In genomic region chr1:3930282-3930681, GRCh38 we compare ENCODE assay signal across 12 cellular contexts.
"Had no signal": no experiment of that assay in that cellular context is flagged by ENCODE, and none has a peak within 500 bp of the region (broad histone marks: within the 10 kb centered on the region; RNA-seq: fewer than 3 reads in every experiment).

No MANE protein-coding gene starts in this region.

- DNase-seq: activated CD4-positive, alpha-beta T cell treated with anti-CD3 and anti-CD28 coated beads, Interleukin-2, amount 50 U/mL, for 48 hours; activated CD4-positive, CD25-positive, alpha-beta regulatory T cell treated with anti-CD3 and anti-CD28 coated beads, Interleukin-2, amount 50 U/mL, for 72 hours; activated effector memory CD4-positive, alpha-beta T cell treated with anti-CD3 and anti-CD28 coated beads, Interleukin-2, amount 50 U/mL, for 16 hours; activated T-cell treated with anti-CD3 and anti-CD28 coated beads, Interleukin-2, amount 50 U/mL, for 24 hours; caudate nucleus; foreskin fibroblast; pancreas; stimulated activated CD4-positive, alpha-beta T cell treated with anti-CD3 and anti-CD28 coated beads, Interleukin-12 subunit alpha, Interleukin-12 subunit beta, amount 100 ng/mL, for 4 hours; stimulated activated CD4-positive, alpha-beta T cell treated with anti-CD3 and anti-CD28 coated beads, Interleukin-2, amount 100 ng/mL, for 24 hours had no signal

- H3K36me3 ChIP-seq: pancreas, SJSA1 had no signal

- FAIRE-seq: pancreas, urothelium cell line had no signal

- ATAC-seq: pancreas had no signal

- H3K4me3 ChIP-seq: coronary artery, pancreas, SJSA1 had no signal

- H3K4me1 ChIP-seq: pancreas, SJSA1 had no signal

- H3K4me3 Mint-ChIP-seq: activated T-cell treated with anti-CD3 and anti-CD28 coated beads, Interleukin-2, amount 50 U/mL, for 24 hours had no signal

- H3K27ac Mint-ChIP-seq: activated T-cell treated with anti-CD3 and anti-CD28 coated beads, Interleukin-2, amount 50 U/mL, for 24 hours had no signal

- H3K9me3 ChIP-seq: pancreas had no signal

- H3K27me3 ChIP-seq: pancreas, SJSA1 had no signal

- H3K27ac ChIP-seq: coronary artery, pancreas, SJSA1 had no signal
